In genomic region chr9:91033802-91034201, GRCh38 we compare ENCODE assay signal across 8 cellular contexts.
DNase-seq lines count a peak whose midpoint lies in the region; ATAC-seq and TF ChIP-seq lines count a peak whose summit lies in the region.

No MANE protein-coding gene starts in this region.

- H3K79me2 ChIP-seq in fibroblast of lung (ENCODE audit: control insufficient read depth, insufficient read depth, low read length) = no peaks in the 10 kb centered on the region

- CTCF ChIA-PET in AG04449 (lab: Yijun Ruan, JAX) = interaction anchor here (0.6 to 5.1 kb wide), 7 partner anchors 9 to 737 kb away, joined by 3 to 39 read pairs (median 3); partner anchors contain the start of gene NFIL3

- no peak overlapping the region for H3K9ac ChIP-seq in fibroblast of lung (ENCODE audit: insufficient read depth, low read length)

- H3K4me3 ChIP-seq in AG04449 (ENCODE audit: low read depth, low read length) = no peak overlapping the region
- no peak overlapping the region for H3K4me3 ChIP-seq in fibroblast of lung (replicated peaks in 1 of 4; ENCODE audit: control extremely low read depth in 1 of 4, insufficient read depth in 1 of 4, low read depth in 3 of 4, low read length in 4 of 4)

- ATAC-seq in HG02970 (IDR thresholded peaks at IDR 0.05; ENCODE audit: low FRiP score, unreplicated experiment) = no peak
- no peak for ATAC-seq in GM18519 (IDR thresholded peaks at IDR 0.05; ENCODE audit: low FRiP score, unreplicated experiment)

- no peak for DNase-seq in AG04449 (ENCODE audit: low read depth, low spot score)
- peak; percentile 88 for DNase-seq in activated CD8-positive, alpha-beta memory T cell treated with anti-CD3 and anti-CD28 coated beads for 24 hours
- DNase-seq in fibroblast of lung (ENCODE audit: low read depth in 2 of 2) = no peak
- DNase-seq in stimulated activated CD4-positive, alpha-beta T cell treated with anti-CD3 and anti-CD28 coated beads, TNF-alpha, amount 100 ng/mL, for 24 hours (ENCODE audit: low read depth in 3 of 3) = peak; percentile 53 to 76 (median 63)
- DNase-seq in NCI-H1417 treated with DMSO at 0.1 percent for 48 hours (lab: John Stamatoyannopoulos, UW) = no peak

- no peak overlapping the region for H3K4me2 ChIP-seq in fibroblast of lung (ENCODE audit: extremely low read depth, insufficient read depth, low read length)

- H3K36me3 ChIP-seq in fibroblast of lung (ENCODE audit: control insufficient read depth, insufficient read depth, low read length) = no peaks in the 10 kb centered on the region

- POLR2A ChIA-PET in AG04449 (lab: Yijun Ruan, JAX) = no interaction called here

- no peaks in the 10 kb centered on the region for H4K20me1 ChIP-seq in fibroblast of lung (ENCODE audit: control insufficient read depth, extremely low read depth, insufficient read depth, low read length)

- TF ChIP-seq CTCF in AG04449 (IDR thresholded peaks at IDR 0.05; ENCODE audit: insufficient read depth, low read length, missing control alignments) (peak; percentile 19), fibroblast of lung (conservative IDR thresholded peaks at IDR 0.05 in 1 of 2, IDR thresholded peaks at IDR 0.05 in 1 of 2; ENCODE audit: low read depth in 1 of 2, low read length in 2 of 2) (peak; percentile 20 to 38)

- no peak for TF ChIP-seq EP300 in Ishikawa (IDR thresholded peaks at IDR 0.05; ENCODE audit: borderline replicate concordance)

- peaks cover 16% of the 10 kb centered on the region for H3K4me1 ChIP-seq in fibroblast of lung (ENCODE audit: control insufficient read depth, extremely low read depth, insufficient read depth, low read length)

- no peak overlapping the region for H2AFZ ChIP-seq in fibroblast of lung (ENCODE audit: low read length)

- no peaks in the 10 kb centered on the region for H3K9me3 ChIP-seq in fibroblast of lung (ENCODE audit: control insufficient read depth, insufficient read depth, low read depth, low read length)

- peak; percentile 57 for TF ChIP-seq RAD21 in Ishikawa (IDR thresholded peaks at IDR 0.05; ENCODE audit: low read depth)

- H3K27ac ChIP-seq in fibroblast of lung (ENCODE audit: insufficient read depth, low read length) = no peak overlapping the region

- H3K27me3 ChIP-seq in fibroblast of lung (ENCODE audit: control insufficient read depth, insufficient read depth, low read length) = peaks cover 4% of the 10 kb centered on the region

TF ChIP-seq in Ishikawa, 13 proteins besides CTCF, POLR2A, EP300 and RAD21:
- TF ChIP-seq MAX (IDR thresholded peaks at IDR 0.05) = no peak
- no peak for TF ChIP-seq ZBTB7A (IDR thresholded peaks at IDR 0.05; ENCODE audit: low read depth)
TF ChIP-seq in Ishikawa: peak in this region for 0.

Comparison
In these comparisons a context has a peak if more than half of its experiments do, and no peak if none do; other contexts are left out.
1. DNase-seq: peak in activated CD8-positive, alpha-beta memory T cell treated with anti-CD3 and anti-CD28 coated beads for 24 hours (single experiment) and stimulated activated CD4-positive, alpha-beta T cell treated with anti-CD3 and anti-CD28 coated beads, TNF-alpha, amount 100 ng/mL, for 24 hours (3 of 3); none in AG04449 (single experiment), fibroblast of lung (0 of 2) and NCI-H1417 treated with DMSO at 0.1 percent for 48 hours (single experiment).